1 cellular context compared by ENCODE assay signal in the genomic region with DNA sequence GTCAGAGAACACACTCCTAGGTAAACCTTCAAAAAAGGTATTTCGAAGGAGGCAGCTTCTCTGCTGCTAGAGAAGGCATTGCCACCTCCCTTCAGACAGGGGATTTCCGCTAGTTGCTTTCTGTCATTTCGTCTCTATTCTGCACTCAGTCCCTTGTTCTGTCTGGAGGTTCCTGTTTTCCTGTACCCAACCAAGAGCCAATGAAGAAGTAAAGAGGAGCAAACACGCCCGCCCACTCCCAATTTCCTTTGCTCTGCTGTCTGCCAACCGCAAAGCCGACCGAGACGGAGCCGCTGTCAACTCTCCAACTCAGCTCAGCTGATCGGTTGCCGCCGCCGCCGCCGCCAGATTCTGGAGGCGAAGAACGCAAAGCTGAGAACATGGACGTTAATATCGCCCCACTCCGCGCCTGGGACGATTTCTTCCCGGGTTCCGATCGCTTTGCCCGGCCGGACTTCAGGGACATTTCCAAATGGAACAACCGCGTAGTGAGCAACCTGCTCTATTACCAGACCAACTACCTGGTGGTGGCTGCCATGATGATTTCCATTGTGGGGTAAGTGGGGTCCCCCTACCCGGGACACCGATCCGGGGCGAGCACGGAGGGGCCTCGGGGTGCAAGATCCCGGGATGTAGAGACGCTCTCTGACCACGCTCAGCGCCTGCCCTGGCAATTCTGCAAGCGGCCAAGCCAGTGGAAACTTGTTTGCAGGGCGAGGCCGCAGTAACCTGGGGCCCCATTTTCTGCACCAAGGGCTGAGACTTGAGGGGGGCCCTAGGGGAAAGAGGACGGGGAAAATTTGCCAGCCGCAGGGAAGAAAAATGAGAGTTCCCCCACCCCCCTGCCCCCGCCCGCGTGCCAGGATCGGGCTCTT.
TF ChIP-seq lines count a peak whose summit lies in the region.

A gene with protein sequence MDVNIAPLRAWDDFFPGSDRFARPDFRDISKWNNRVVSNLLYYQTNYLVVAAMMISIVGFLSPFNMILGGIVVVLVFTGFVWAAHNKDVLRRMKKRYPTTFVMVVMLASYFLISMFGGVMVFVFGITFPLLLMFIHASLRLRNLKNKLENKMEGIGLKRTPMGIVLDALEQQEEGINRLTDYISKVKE (plus strand): TSS at position 270 of the 875 bp plus-strand sequence. CDS start 111 bp downstream, at position 381.

TF ChIP-seq in HepG2, 621 proteins besides CTCF, POLR2A, EP300 and RAD21 (continued from another document and continues in another):
- TF ChIP-seq, protein P1, sequence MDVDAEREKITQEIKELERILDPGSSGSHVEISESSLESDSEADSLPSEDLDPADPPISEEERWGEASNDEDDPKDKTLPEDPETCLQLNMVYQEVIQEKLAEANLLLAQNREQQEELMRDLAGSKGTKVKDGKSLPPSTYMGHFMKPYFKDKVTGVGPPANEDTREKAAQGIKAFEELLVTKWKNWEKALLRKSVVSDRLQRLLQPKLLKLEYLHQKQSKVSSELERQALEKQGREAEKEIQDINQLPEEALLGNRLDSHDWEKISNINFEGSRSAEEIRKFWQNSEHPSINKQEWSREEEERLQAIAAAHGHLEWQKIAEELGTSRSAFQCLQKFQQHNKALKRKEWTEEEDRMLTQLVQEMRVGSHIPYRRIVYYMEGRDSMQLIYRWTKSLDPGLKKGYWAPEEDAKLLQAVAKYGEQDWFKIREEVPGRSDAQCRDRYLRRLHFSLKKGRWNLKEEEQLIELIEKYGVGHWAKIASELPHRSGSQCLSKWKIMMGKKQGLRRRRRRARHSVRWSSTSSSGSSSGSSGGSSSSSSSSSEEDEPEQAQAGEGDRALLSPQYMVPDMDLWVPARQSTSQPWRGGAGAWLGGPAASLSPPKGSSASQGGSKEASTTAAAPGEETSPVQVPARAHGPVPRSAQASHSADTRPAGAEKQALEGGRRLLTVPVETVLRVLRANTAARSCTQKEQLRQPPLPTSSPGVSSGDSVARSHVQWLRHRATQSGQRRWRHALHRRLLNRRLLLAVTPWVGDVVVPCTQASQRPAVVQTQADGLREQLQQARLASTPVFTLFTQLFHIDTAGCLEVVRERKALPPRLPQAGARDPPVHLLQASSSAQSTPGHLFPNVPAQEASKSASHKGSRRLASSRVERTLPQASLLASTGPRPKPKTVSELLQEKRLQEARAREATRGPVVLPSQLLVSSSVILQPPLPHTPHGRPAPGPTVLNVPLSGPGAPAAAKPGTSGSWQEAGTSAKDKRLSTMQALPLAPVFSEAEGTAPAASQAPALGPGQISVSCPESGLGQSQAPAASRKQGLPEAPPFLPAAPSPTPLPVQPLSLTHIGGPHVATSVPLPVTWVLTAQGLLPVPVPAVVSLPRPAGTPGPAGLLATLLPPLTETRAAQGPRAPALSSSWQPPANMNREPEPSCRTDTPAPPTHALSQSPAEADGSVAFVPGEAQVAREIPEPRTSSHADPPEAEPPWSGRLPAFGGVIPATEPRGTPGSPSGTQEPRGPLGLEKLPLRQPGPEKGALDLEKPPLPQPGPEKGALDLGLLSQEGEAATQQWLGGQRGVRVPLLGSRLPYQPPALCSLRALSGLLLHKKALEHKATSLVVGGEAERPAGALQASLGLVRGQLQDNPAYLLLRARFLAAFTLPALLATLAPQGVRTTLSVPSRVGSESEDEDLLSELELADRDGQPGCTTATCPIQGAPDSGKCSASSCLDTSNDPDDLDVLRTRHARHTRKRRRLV (CRISPR knock-in tag; IDR thresholded peaks at IDR 0.05), result no peak
- no peak; the same call in 1 of the 2 replicates for TF ChIP-seq SIN3A (IDR thresholded peaks at IDR 0.05; ENCODE audit: borderline replicate concordance, low read depth, low read length)
- no peak; the same call in 1 of the 2 replicates for TF ChIP-seq NFYB (CRISPR knock-in tag; IDR thresholded peaks at IDR 0.05)
- TF ChIP-seq, protein P2, sequence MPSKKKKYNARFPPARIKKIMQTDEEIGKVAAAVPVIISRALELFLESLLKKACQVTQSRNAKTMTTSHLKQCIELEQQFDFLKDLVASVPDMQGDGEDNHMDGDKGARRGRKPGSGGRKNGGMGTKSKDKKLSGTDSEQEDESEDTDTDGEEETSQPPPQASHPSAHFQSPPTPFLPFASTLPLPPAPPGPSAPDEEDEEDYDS (CRISPR knock-in tag; IDR thresholded peaks at IDR 0.05), result no peak
- TF ChIP-seq ZNF256 (CRISPR knock-in tag; conservative IDR thresholded peaks at IDR 0.05), result no peak
- TF ChIP-seq ZNF883 (CRISPR knock-in tag; IDR thresholded peaks at IDR 0.05; ENCODE audit: not compliant biosample characterization), result no peak
- 0 out of 2 replicates have a peak, but pooled peaks have one; percentile 35 for TF ChIP-seq POLR2AphosphoS5 (IDR thresholded peaks at IDR 0.05; ENCODE audit: low read depth, low read length)
- TF ChIP-seq, protein P3, sequence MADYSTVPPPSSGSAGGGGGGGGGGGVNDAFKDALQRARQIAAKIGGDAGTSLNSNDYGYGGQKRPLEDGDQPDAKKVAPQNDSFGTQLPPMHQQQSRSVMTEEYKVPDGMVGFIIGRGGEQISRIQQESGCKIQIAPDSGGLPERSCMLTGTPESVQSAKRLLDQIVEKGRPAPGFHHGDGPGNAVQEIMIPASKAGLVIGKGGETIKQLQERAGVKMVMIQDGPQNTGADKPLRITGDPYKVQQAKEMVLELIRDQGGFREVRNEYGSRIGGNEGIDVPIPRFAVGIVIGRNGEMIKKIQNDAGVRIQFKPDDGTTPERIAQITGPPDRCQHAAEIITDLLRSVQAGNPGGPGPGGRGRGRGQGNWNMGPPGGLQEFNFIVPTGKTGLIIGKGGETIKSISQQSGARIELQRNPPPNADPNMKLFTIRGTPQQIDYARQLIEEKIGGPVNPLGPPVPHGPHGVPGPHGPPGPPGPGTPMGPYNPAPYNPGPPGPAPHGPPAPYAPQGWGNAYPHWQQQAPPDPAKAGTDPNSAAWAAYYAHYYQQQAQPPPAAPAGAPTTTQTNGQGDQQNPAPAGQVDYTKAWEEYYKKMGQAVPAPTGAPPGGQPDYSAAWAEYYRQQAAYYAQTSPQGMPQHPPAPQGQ (CRISPR knock-in tag; IDR thresholded peaks at IDR 0.05; ENCODE audit: borderline replicate concordance), result no peak
- no peak for TF ChIP-seq KAT2B (IDR thresholded peaks at IDR 0.05; ENCODE audit: borderline replicate concordance, low read depth, low read length)
- TF ChIP-seq ARID2 (CRISPR knock-in tag; IDR thresholded peaks at IDR 0.05; ENCODE audit: borderline replicate concordance), result no peak
- TF ChIP-seq SCMH1 (CRISPR knock-in tag; IDR thresholded peaks at IDR 0.05; ENCODE audit: borderline replicate concordance), result no peak
- TF ChIP-seq SRSF1 (optimal IDR thresholded peaks at IDR 0.05; ENCODE audit: low read depth, low read length), result no peak
- TF ChIP-seq KAT7 (CRISPR knock-in tag; IDR thresholded peaks at IDR 0.05; ENCODE audit: borderline replicate concordance), result peak; percentile 52; the same call in 1 of the 2 replicates
- no peak for TF ChIP-seq ZNF83 (CRISPR knock-in tag; IDR thresholded peaks at IDR 0.05; ENCODE audit: borderline replicate concordance)
- TF ChIP-seq MEIS1 (CRISPR knock-in tag; IDR thresholded peaks at IDR 0.05; ENCODE audit: borderline replicate concordance), result no peak
- no peak for TF ChIP-seq ZNF484 (CRISPR knock-in tag; IDR thresholded peaks at IDR 0.05; ENCODE audit: borderline replicate concordance, low read depth)
- no peak for TF ChIP-seq CENPX (CRISPR knock-in tag; IDR thresholded peaks at IDR 0.05)
- TF ChIP-seq RNF2 (conservative IDR thresholded peaks at IDR 0.05; ENCODE audit: low read depth), result no peak
- no peak for TF ChIP-seq MAZ (IDR thresholded peaks at IDR 0.05; ENCODE audit: borderline replicate concordance, low read depth, low read length)
- TF ChIP-seq MAZ (CRISPR knock-in tag; IDR thresholded peaks at IDR 0.05; ENCODE audit: low read depth), result no peak
- TF ChIP-seq, protein P4, sequence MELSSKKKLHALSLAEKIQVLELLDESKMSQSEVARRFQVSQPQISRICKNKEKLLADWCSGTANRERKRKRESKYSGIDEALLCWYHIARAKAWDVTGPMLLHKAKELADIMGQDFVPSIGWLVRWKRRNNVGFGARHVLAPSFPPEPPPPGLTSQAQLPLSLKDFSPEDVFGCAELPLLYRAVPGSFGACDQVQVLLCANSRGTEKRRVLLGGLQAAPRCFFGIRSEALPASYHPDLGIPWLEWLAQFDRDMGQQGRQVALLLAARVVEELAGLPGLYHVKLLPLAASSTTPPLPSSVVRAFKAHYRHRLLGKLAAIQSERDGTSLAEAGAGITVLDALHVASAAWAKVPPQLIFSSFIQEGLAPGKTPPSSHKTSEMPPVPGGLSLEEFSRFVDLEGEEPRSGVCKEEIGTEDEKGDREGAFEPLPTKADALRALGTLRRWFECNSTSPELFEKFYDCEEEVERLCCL (CRISPR knock-in tag; IDR thresholded peaks at IDR 0.05; ENCODE audit: borderline replicate concordance), result no peak
- TF ChIP-seq IKZF4 (CRISPR knock-in tag; IDR thresholded peaks at IDR 0.05; ENCODE audit: borderline replicate concordance, low read depth, not compliant biosample characterization), result peak; percentile 36
- no peak for TF ChIP-seq ZNF382 (CRISPR knock-in tag; IDR thresholded peaks at IDR 0.05; ENCODE audit: borderline replicate concordance)
- TF ChIP-seq KAT8 (CRISPR knock-in tag; IDR thresholded peaks at IDR 0.05), result peak; percentile 72
- TF ChIP-seq HNRNPLL (IDR thresholded peaks at IDR 0.05; ENCODE audit: low read depth, low read length, poor library complexity, severe bottlenecking), result peak; percentile 85
- TF ChIP-seq GABPA (IDR thresholded peaks at IDR 0.05; ENCODE audit: low read depth, low read length), result no peak
- no peak for TF ChIP-seq GABPA (CRISPR knock-in tag; IDR thresholded peaks at IDR 0.05; ENCODE audit: low read depth)
- TF ChIP-seq, protein P5, sequence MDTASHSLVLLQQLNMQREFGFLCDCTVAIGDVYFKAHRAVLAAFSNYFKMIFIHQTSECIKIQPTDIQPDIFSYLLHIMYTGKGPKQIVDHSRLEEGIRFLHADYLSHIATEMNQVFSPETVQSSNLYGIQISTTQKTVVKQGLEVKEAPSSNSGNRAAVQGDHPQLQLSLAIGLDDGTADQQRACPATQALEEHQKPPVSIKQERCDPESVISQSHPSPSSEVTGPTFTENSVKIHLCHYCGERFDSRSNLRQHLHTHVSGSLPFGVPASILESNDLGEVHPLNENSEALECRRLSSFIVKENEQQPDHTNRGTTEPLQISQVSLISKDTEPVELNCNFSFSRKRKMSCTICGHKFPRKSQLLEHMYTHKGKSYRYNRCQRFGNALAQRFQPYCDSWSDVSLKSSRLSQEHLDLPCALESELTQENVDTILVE (CRISPR knock-in tag; IDR thresholded peaks at IDR 0.05), result no peak
- TF ChIP-seq ZFP1 (CRISPR knock-in tag; IDR thresholded peaks at IDR 0.05), result no peak
- TF ChIP-seq TCF7L2 (IDR thresholded peaks at IDR 0.05; ENCODE audit: low read depth, low read length), result no peak
- TF ChIP-seq, protein P6, sequence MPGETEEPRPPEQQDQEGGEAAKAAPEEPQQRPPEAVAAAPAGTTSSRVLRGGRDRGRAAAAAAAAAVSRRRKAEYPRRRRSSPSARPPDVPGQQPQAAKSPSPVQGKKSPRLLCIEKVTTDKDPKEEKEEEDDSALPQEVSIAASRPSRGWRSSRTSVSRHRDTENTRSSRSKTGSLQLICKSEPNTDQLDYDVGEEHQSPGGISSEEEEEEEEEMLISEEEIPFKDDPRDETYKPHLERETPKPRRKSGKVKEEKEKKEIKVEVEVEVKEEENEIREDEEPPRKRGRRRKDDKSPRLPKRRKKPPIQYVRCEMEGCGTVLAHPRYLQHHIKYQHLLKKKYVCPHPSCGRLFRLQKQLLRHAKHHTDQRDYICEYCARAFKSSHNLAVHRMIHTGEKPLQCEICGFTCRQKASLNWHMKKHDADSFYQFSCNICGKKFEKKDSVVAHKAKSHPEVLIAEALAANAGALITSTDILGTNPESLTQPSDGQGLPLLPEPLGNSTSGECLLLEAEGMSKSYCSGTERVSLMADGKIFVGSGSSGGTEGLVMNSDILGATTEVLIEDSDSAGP (CRISPR knock-in tag; IDR thresholded peaks at IDR 0.05; ENCODE audit: borderline replicate concordance), result peak; percentile 61; the same call in 1 of the 2 replicates
- TF ChIP-seq ZEB1 (IDR thresholded peaks at IDR 0.05; ENCODE audit: insufficient replicate concordance, low read depth), result no peak
- TF ChIP-seq ZNF343 (CRISPR knock-in tag; IDR thresholded peaks at IDR 0.05), result no peak
- peak; percentile 62 for TF ChIP-seq ZMYM4 (CRISPR knock-in tag; IDR thresholded peaks at IDR 0.05)
- TF ChIP-seq ZNF567 (CRISPR knock-in tag; IDR thresholded peaks at IDR 0.05; ENCODE audit: borderline replicate concordance), result no peak
- no peak; the same call in 1 of the 2 replicates for TF ChIP-seq ZNF788 (CRISPR knock-in tag; IDR thresholded peaks at IDR 0.05; ENCODE audit: borderline replicate concordance)
- no peak for TF ChIP-seq STAT5B (CRISPR knock-in tag; IDR thresholded peaks at IDR 0.05)
- peak; percentile 54 for TF ChIP-seq PHF20 (CRISPR knock-in tag; IDR thresholded peaks at IDR 0.05)
- TF ChIP-seq SAP130 (CRISPR knock-in tag; IDR thresholded peaks at IDR 0.05; ENCODE audit: low read depth), result peak; percentile 94
- TF ChIP-seq ZNF724P (CRISPR knock-in tag; IDR thresholded peaks at IDR 0.05; ENCODE audit: borderline replicate concordance), result no peak; the same call in 1 of the 2 replicates
- TF ChIP-seq, protein P7, sequence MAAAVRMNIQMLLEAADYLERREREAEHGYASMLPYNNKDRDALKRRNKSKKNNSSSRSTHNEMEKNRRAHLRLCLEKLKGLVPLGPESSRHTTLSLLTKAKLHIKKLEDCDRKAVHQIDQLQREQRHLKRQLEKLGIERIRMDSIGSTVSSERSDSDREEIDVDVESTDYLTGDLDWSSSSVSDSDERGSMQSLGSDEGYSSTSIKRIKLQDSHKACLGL (CRISPR knock-in tag; IDR thresholded peaks at IDR 0.05), result no peak
- TF ChIP-seq ZFP36L2 (CRISPR knock-in tag; IDR thresholded peaks at IDR 0.05), result no peak
- TF ChIP-seq SOX13 (IDR thresholded peaks at IDR 0.05), result no peak
- TF ChIP-seq SOX13 (CRISPR knock-in tag; conservative IDR thresholded peaks at IDR 0.05 in 1 of 2, IDR thresholded peaks at IDR 0.05 in 1 of 2), result peak in 1 of 2 experiments; percentile 33; a peak in 1 of 4 replicates
- TF ChIP-seq POLR2AphosphoS2 (IDR thresholded peaks at IDR 0.05; ENCODE audit: low read depth, low read length), result no peak
- TF ChIP-seq RFXANK (CRISPR knock-in tag; IDR thresholded peaks at IDR 0.05), result no peak
- TF ChIP-seq PPARG (CRISPR knock-in tag; conservative IDR thresholded peaks at IDR 0.05), result no peak
- TF ChIP-seq RBM39 (IDR thresholded peaks at IDR 0.05; ENCODE audit: low read depth, low read length, poor library complexity, severe bottlenecking), result no peak
- TF ChIP-seq, protein P8, sequence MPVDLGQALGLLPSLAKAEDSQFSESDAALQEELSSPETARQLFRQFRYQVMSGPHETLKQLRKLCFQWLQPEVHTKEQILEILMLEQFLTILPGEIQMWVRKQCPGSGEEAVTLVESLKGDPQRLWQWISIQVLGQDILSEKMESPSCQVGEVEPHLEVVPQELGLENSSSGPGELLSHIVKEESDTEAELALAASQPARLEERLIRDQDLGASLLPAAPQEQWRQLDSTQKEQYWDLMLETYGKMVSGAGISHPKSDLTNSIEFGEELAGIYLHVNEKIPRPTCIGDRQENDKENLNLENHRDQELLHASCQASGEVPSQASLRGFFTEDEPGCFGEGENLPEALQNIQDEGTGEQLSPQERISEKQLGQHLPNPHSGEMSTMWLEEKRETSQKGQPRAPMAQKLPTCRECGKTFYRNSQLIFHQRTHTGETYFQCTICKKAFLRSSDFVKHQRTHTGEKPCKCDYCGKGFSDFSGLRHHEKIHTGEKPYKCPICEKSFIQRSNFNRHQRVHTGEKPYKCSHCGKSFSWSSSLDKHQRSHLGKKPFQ (CRISPR knock-in tag; IDR thresholded peaks at IDR 0.05; ENCODE audit: insufficient replicate concordance), result peak; percentile 23
- TF ChIP-seq KLF15 (CRISPR knock-in tag; IDR thresholded peaks at IDR 0.05; ENCODE audit: borderline replicate concordance), result no peak
- no peak for TF ChIP-seq MTA1 (CRISPR knock-in tag; IDR thresholded peaks at IDR 0.05; ENCODE audit: borderline replicate concordance)
- TF ChIP-seq ZBTB38 (CRISPR knock-in tag; IDR thresholded peaks at IDR 0.05), result 0 out of 2 replicates have a peak, but pooled peaks have one; percentile 25
